Comparison of ENCODE assay signal across 10 cellular contexts in genomic region chr2:207926133-207927076, GRCh38.
DNase-seq lines count a peak whose midpoint lies in the region; ATAC-seq and TF ChIP-seq lines count a peak whose summit lies in the region.
"Had no signal": no experiment of that assay in that cellular context is flagged by ENCODE, and none has a peak within 500 bp of the region (broad histone marks: within the 10 kb centered on the region; RNA-seq: fewer than 3 reads in every experiment).

No MANE protein-coding gene starts in this region.

- H3K9me3 ChIP-seq in HAP-1: no peaks in the 10 kb centered on the region

- intact Hi-C loops in left ventricle myocardium superior (cut with micrococcal nuclease): no loop called here

- H3K9me3 Mint-ChIP-seq in WTC11: peaks cover 4% of the 10 kb centered on the region; the same call in 1 of the 2 replicates
- no peaks in the 10 kb centered on the region for H3K9me3 Mint-ChIP-seq in activated CD8-positive, alpha-beta T cell treated with anti-CD3 and anti-CD28 coated beads, Interleukin-2, amount 10 ng/mL, durations not matched to agents 7 days and 5 days (ENCODE audit: insufficient read depth)
- H3K9me3 Mint-ChIP-seq: activated T-helper 1 cell treated with anti-CD3 and anti-CD28 coated beads, Interleukin-12 subunit alpha, Interleukin-12 subunit beta, Interleukin-2, Interleukin-4 antibody, amounts not matched to agents 30 ng/mL and 10 ng/mL and 1 ng/mL, durations not matched to agents 14 hours and 24 hours and 36 hours; stimulated activated naive CD8-positive, alpha-beta T cell treated with anti-CD3 and anti-CD28 coated beads, Interleukin-15, Interleukin-2, amounts not matched to agents 100 ng/mL and 50 ng/mL, for 24 hours had no signal

- no peaks in the 10 kb centered on the region for H3K27me3 ChIP-seq in HAP-1 (ENCODE audit: low read depth)

- ATAC-seq in WTC11 (no peak), left ventricle myocardium superior (peak; percentile 95)
- ATAC-seq in activated CD8-positive, alpha-beta T cell treated with anti-CD3 and anti-CD28 coated beads, Interleukin-2, amount 10 ng/mL, durations not matched to agents 7 days and 5 days: no peak

- peaks cover 4% of the 10 kb centered on the region; the same call in 1 of the 2 replicates for H3K36me3 ChIP-seq in HAP-1 (replicated peaks)

- H3K27ac Mint-ChIP-seq in WTC11: no peak overlapping the region
- no peak overlapping the region for H3K27ac Mint-ChIP-seq in activated CD8-positive, alpha-beta T cell treated with anti-CD3 and anti-CD28 coated beads, Interleukin-2, amount 10 ng/mL, durations not matched to agents 7 days and 5 days
- H3K27ac Mint-ChIP-seq: activated T-helper 1 cell treated with anti-CD3 and anti-CD28 coated beads, Interleukin-12 subunit alpha, Interleukin-12 subunit beta, Interleukin-2, Interleukin-4 antibody, amounts not matched to agents 30 ng/mL and 10 ng/mL and 1 ng/mL, durations not matched to agents 14 hours and 24 hours and 36 hours; stimulated activated naive CD8-positive, alpha-beta T cell treated with anti-CD3 and anti-CD28 coated beads, Interleukin-15, Interleukin-2, amounts not matched to agents 100 ng/mL and 50 ng/mL, for 24 hours had no signal

- POLR2A ChIA-PET in WTC11 (lab: Charles Lee): no interaction called here
- POLR2A ChIA-PET in activated CD8-positive, alpha-beta T cell treated with anti-CD3 and anti-CD28 coated beads, Interleukin-2, amount 10 ng/mL, durations not matched to agents 7 days and 5 days (lab: Charles Lee): no interaction called here

- in situ Hi-C loops in HAP-1 (cut with MboI; ENCODE audit: low sequenced_read_pairs): no loop called here

- no peak overlapping the region for H3K4me3 ChIP-seq in HAP-1

- no peak overlapping the region for H3K4me3 Mint-ChIP-seq in WTC11
- H3K4me3 Mint-ChIP-seq in activated CD8-positive, alpha-beta T cell treated with anti-CD3 and anti-CD28 coated beads, Interleukin-2, amount 10 ng/mL, durations not matched to agents 7 days and 5 days: no peak overlapping the region
- H3K4me3 Mint-ChIP-seq: activated T-helper 1 cell treated with anti-CD3 and anti-CD28 coated beads, Interleukin-12 subunit alpha, Interleukin-12 subunit beta, Interleukin-2, Interleukin-4 antibody, amounts not matched to agents 30 ng/mL and 10 ng/mL and 1 ng/mL, durations not matched to agents 14 hours and 24 hours and 36 hours; stimulated activated naive CD8-positive, alpha-beta T cell treated with anti-CD3 and anti-CD28 coated beads, Interleukin-15, Interleukin-2, amounts not matched to agents 100 ng/mL and 50 ng/mL, for 24 hours had no signal

- H3K27me3 Mint-ChIP-seq in WTC11 (ENCODE audit: low read depth): no peaks in the 10 kb centered on the region
- H3K27me3 Mint-ChIP-seq in activated CD8-positive, alpha-beta T cell treated with anti-CD3 and anti-CD28 coated beads, Interleukin-2, amount 10 ng/mL, durations not matched to agents 7 days and 5 days (ENCODE audit: low read depth): no peaks in the 10 kb centered on the region
- H3K27me3 Mint-ChIP-seq: stimulated activated naive CD8-positive, alpha-beta T cell treated with anti-CD3 and anti-CD28 coated beads, Interleukin-15, Interleukin-2, amounts not matched to agents 100 ng/mL and 50 ng/mL, for 24 hours had no signal

- peaks cover 9% of the 10 kb centered on the region for H3K4me1 ChIP-seq in HAP-1

- CTCF ChIA-PET in WTC11 (lab: Charles Lee): interaction anchor here (1.3 kb wide), 1 partner anchor 48 kb away, joined by 4 read pairs; no protein-coding TSS in a partner anchor
- CTCF ChIA-PET in activated CD8-positive, alpha-beta T cell treated with anti-CD3 and anti-CD28 coated beads, Interleukin-2, amount 10 ng/mL, durations not matched to agents 7 days and 5 days (lab: Charles Lee): interaction anchor here (1.2 kb wide), 1 partner anchor 8 kb away, joined by 3 read pairs; no protein-coding TSS in a partner anchor

- no peaks in the 10 kb centered on the region for H3K36me3 Mint-ChIP-seq in WTC11
- H3K36me3 Mint-ChIP-seq in activated CD8-positive, alpha-beta T cell treated with anti-CD3 and anti-CD28 coated beads, Interleukin-2, amount 10 ng/mL, durations not matched to agents 7 days and 5 days (ENCODE audit: low read depth): no peaks in the 10 kb centered on the region

- H3K4me1 Mint-ChIP-seq in WTC11: peaks cover 12% of the 10 kb centered on the region
- no peaks in the 10 kb centered on the region for H3K4me1 Mint-ChIP-seq in activated CD8-positive, alpha-beta T cell treated with anti-CD3 and anti-CD28 coated beads, Interleukin-2, amount 10 ng/mL, durations not matched to agents 7 days and 5 days (ENCODE audit: low read depth)

- DNase-seq in EH (ENCODE audit: low read depth): peak; percentile 90
- no peak for DNase-seq in WTC11 (ENCODE audit: low spot score)
- DNase-seq in left ventricle myocardium superior: peak; percentile 35
- peak; percentile 59 for DNase-seq in retina
- no peak for DNase-seq in NCI-H2107 treated with DMSO at 0.1 percent for 48 hours (lab: John Stamatoyannopoulos, UW; ENCODE audit: unreplicated experiment)
- no peak for DNase-seq in HAP-1 (ENCODE audit: low spot score in 2 of 2)
- no peak for DNase-seq in DMS 273 (lab: John Stamatoyannopoulos, UW; ENCODE audit: unreplicated experiment)
- no peak for DNase-seq in activated CD8-positive, alpha-beta T cell treated with anti-CD3 and anti-CD28 coated beads, Interleukin-2, amount 10 ng/mL, durations not matched to agents 7 days and 5 days

- TF ChIP-seq CTCF in WTC11 (IDR thresholded peaks at IDR 0.05): no peak

TF ChIP-seq in WTC11, 78 proteins besides CTCF, POLR2A, EP300 and RAD21:
- no peak for TF ChIP-seq TCF7 (CRISPR knock-in tag; IDR thresholded peaks at IDR 0.05; ENCODE audit: low read depth)
- TF ChIP-seq MAX (CRISPR knock-in tag; IDR thresholded peaks at IDR 0.05): no peak
- TF ChIP-seq ZBTB21 (CRISPR knock-in tag; IDR thresholded peaks at IDR 0.05; ENCODE audit: borderline replicate concordance): no peak
- TF ChIP-seq HMGXB4 (CRISPR knock-in tag; IDR thresholded peaks at IDR 0.05): no peak
- peak; percentile 77; the same call in 1 of the 2 replicates for TF ChIP-seq GABPB1 (CRISPR knock-in tag; IDR thresholded peaks at IDR 0.05)

Comparison
In these comparisons a context has a peak if more than half of its experiments do, and no peak if none do; other contexts are left out.
1. DNase-seq: peak in EH (single experiment), left ventricle myocardium superior (single experiment) and retina (single experiment); none in WTC11 (single experiment), NCI-H2107 treated with DMSO at 0.1 percent for 48 hours (single experiment), HAP-1 (0 of 2), DMS 273 (single experiment) and activated CD8-positive, alpha-beta T cell treated with anti-CD3 and anti-CD28 coated beads, Interleukin-2, amount 10 ng/mL, durations not matched to agents 7 days and 5 days (single experiment).